Comparison of ENCODE assay signal across 15 cellular contexts in genomic region chr4:156559346-156559745, GRCh38.
"Had no signal": no experiment of that assay in that cellular context is flagged by ENCODE, and none has a peak within 500 bp of the region (broad histone marks: within the 10 kb centered on the region; RNA-seq: fewer than 3 reads in every experiment).

No MANE protein-coding gene starts in this region.

- H3K27me3 ChIP-seq: dorsolateral prefrontal cortex, esophagus muscularis mucosa, heart left ventricle, sigmoid colon, suprapubic skin had no signal

- H3K4me1 ChIP-seq: esophagus muscularis mucosa, heart left ventricle, prostate gland, suprapubic skin had no signal

- H3K27ac ChIP-seq: dorsolateral prefrontal cortex, esophagus muscularis mucosa, heart left ventricle, prostate gland, sigmoid colon, suprapubic skin, WERI-Rb-1 had no signal

- H3K36me3 ChIP-seq: esophagus muscularis mucosa, heart left ventricle, prostate gland, sigmoid colon, suprapubic skin, WERI-Rb-1 had no signal

- H3K9me3 ChIP-seq: esophagus muscularis mucosa, prostate gland, sigmoid colon, suprapubic skin had no signal

- DNase-seq: activated CD4-positive, alpha-beta memory T cell treated with anti-CD3 and anti-CD28 coated beads, Interleukin-2, amount 10 ng/mL, durations not matched to agents 7 days and 5 days; activated CD4-positive, alpha-beta T cell treated with anti-CD3 and anti-CD28 coated beads for 36 hours; activated CD8-positive, alpha-beta memory T cell treated with anti-CD3 and anti-CD28 coated beads, Interleukin-2, amount 50 U/mL, for 4 hours; activated naive CD4-positive, alpha-beta T cell; dorsolateral prefrontal cortex; heart left ventricle; occipital lobe; sigmoid colon; stimulated activated CD4-positive, alpha-beta T cell treated with anti-CD3 and anti-CD28 coated beads, Interleukin-4, amount 100 ng/mL, for 1 hour; stimulated activated CD8-positive, alpha-beta memory T cell treated with anti-CD3 and anti-CD28 coated beads, Interleukin-4, amount 100 ng/mL, for 48 hours; stimulated activated naive CD8-positive, alpha-beta T cell treated with anti-CD3 and anti-CD28 coated beads, Interleukin-15, Interleukin-2, amounts not matched to agents 100 U/mL and 50 U/mL, for 24 hours; WERI-Rb-1 had no signal

- H3K4me3 ChIP-seq: dorsolateral prefrontal cortex, esophagus muscularis mucosa, heart left ventricle, prostate gland, sigmoid colon, suprapubic skin had no signal
